Comparison of ENCODE assay signal across 1 cellular context in genomic region chr1:77673716-77674355, GRCh38.
TF ChIP-seq lines count a peak whose summit lies in the region.

No MANE protein-coding gene starts in this region.

TF ChIP-seq in IMR-90, 13 proteins besides CTCF, POLR2A, EP300 and RAD21 (continued from another document):
- TF ChIP-seq ELK1 (IDR thresholded peaks at IDR 0.05; ENCODE audit: borderline replicate concordance, low read depth, low read length) (no peak), NFE2L2 (IDR thresholded peaks at IDR 0.05; ENCODE audit: low read depth, low read length) (no peak), USF2 (IDR thresholded peaks at IDR 0.05; ENCODE audit: low read depth, low read length) (no peak), CEBPB (IDR thresholded peaks at IDR 0.05; ENCODE audit: low read depth, low read length) (no peak), BHLHE40 (IDR thresholded peaks at IDR 0.05; ENCODE audit: low read depth, low read length) (no peak), RFX5 (IDR thresholded peaks at IDR 0.05; ENCODE audit: low read depth, low read length) (no peak), CHD1 (IDR thresholded peaks at IDR 0.05; ENCODE audit: low read depth, low read length) (no peak), SMC3 (IDR thresholded peaks at IDR 0.05; ENCODE audit: low read depth, low read length) (no peak), RCOR1 (IDR thresholded peaks at IDR 0.05; ENCODE audit: insufficient replicate concordance, low read length) (no peak), MXI1 (IDR thresholded peaks at IDR 0.05; ENCODE audit: borderline replicate concordance, low read depth, low read length) (no peak), FOS (IDR thresholded peaks at IDR 0.05; ENCODE audit: low read depth, low read length) (no peak)
